ENCODE assay signal across 8 cellular contexts in genomic region chr11:35141034-35141433, GRCh38. TPM values are rescaled to one million over a fixed set of nuclear protein-coding genes. Genes with fewer than 3 reads are reported as not detected.
DNase-seq lines count a peak whose midpoint lies in the region; ATAC-seq and TF ChIP-seq lines count a peak whose summit lies in the region.

No MANE protein-coding gene starts in this region.

- in situ Hi-C loops in ACHN (cut with HindIII; ENCODE audit: low pct_ligation_motif_present, low pct_unique_long_range_greater_than_20kb, low sequenced_read_pairs) = no loop called here

- peaks cover 54% of the 10 kb centered on the region for H3K36me3 ChIP-seq in SJSA1
- no peaks in the 10 kb centered on the region for H3K36me3 ChIP-seq in sigmoid colon

- TF ChIP-seq CTCF in epithelial cell of esophagus (IDR thresholded peaks at IDR 0.05; ENCODE audit: insufficient read depth, low read depth, low read length, missing control alignments) (no peak), sigmoid colon (IDR thresholded peaks at IDR 0.05) (no peak)

- peak; percentile 38 for DNase-seq in ELR (ENCODE audit: low read depth)
- no peak for DNase-seq in SJSA1 (ENCODE audit: low read depth in 1 of 2, low spot score in 2 of 2)
- no peak for DNase-seq in epithelial cell of esophagus (ENCODE audit: low read depth)
- DNase-seq in sigmoid colon = no peak
- no peak for DNase-seq in stimulated activated CD4-positive, alpha-beta T cell treated with anti-CD3 and anti-CD28 coated beads, Interleukin-12 subunit alpha, Interleukin-12 subunit beta, amount 100 ng/mL, for 4 hours
- no peak for DNase-seq in ureter (ENCODE audit: low spot score)
- DNase-seq in ACHN = no peak

- ATAC-seq in GM19397 (IDR thresholded peaks at IDR 0.05; ENCODE audit: unreplicated experiment) = no peak

- H3K9me3 ChIP-seq in SJSA1 (replicated peaks) = no peaks in the 10 kb centered on the region
- no peaks in the 10 kb centered on the region for H3K9me3 ChIP-seq in sigmoid colon

- intact Hi-C loops in sigmoid colon (cut with DNase I) = loop anchor here (2.0 to 5.0 kb wide), 3 partner anchors 39 to 101 kb away; no protein-coding TSS in a partner anchor

- no peak for TF ChIP-seq EP300 in sigmoid colon (IDR thresholded peaks at IDR 0.05)

- WGBS in sigmoid colon, 2 donors = 19 to 26% methylated on average over 2 of the region's 2 CpGs

- H3K27me3 ChIP-seq in SJSA1 (replicated peaks) (no peaks in the 10 kb centered on the region), sigmoid colon (no peaks in the 10 kb centered on the region)

- TF ChIP-seq POLR2A in sigmoid colon (IDR thresholded peaks at IDR 0.05) = no peak

- H3K4me3 ChIP-seq in SJSA1 = peak overlapping the region; percentile 83
- peak overlapping the region; percentile 70 for H3K4me3 ChIP-seq in epithelial cell of esophagus (ENCODE audit: low read length)
- H3K4me3 ChIP-seq in sigmoid colon = peak overlapping the region; percentile 65 to 90 (median 82)

- H3K4me1 ChIP-seq in SJSA1 (replicated peaks) (peaks cover 69% of the 10 kb centered on the region), sigmoid colon (peaks cover 0 to 74% (median 61%) of the 10 kb centered on the region in 4 donors)

- H3K27ac ChIP-seq in SJSA1 (peak overlapping the region; percentile 77; the same call in 1 of the 2 replicates), sigmoid colon (peak overlapping the region; percentile 81 to 94 (median 92))

RNA-seq across cellular contexts. Expression of gene CD44, which starts 2.1 kb away (rescaled TPM):
- total RNA-seq in SJSA1 (2014; rRNA removed; shearing (Covaris generic)) = 102 and 121 TPM in 2 replicates
- total RNA-seq in sigmoid colon (100 to 1,000 TPM in 2 of 4 donors, 10 to 100 TPM in 2; 74.2 to 228 (median 119) TPM), ureter (348 TPM)
- 100 to 1,000 TPM in 1 of 3 donors, 10 to 100 TPM in 2; 28.4 to 154 (median 37.8) TPM for polyA plus RNA-seq in sigmoid colon
